Comparison of ENCODE assay signal across 8 cellular contexts in the genomic region with DNA sequence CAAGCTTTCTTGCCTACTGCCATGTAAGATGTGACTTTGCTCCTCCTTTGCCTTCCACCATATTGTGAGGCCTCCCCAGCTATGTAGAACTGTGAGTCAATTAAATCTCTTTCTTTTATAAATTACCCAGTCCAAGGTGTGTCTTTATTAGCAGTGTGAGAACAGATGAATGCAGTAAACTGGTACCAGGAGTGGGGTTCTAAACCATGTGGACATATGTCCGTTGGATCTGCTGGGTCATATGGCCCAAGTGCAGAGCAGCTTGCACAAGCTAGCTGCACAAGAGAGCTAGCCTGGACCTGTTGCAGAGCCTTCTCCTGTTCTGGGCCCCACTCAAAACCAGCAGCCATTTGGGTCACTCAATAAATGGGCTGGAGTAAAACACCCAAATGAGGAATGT.
"Had no signal": no experiment of that assay in that cellular context is flagged by ENCODE, and none has a peak within 500 bp of the region (broad histone marks: within the 10 kb centered on the region; RNA-seq: fewer than 3 reads in every experiment).

No MANE protein-coding gene starts in this region.

- ATAC-seq: GM12878 had no signal

- DNase-seq: GDM1, GF-D8 had no signal

- H3K4me3 ChIP-seq: GM12878 had no signal

- FAIRE-seq: G401.6, GM12878, GM12891, GM12892, GM18507, GM19239 had no signal
